ENCODE assay signal across 8 cellular contexts in the genomic region with DNA sequence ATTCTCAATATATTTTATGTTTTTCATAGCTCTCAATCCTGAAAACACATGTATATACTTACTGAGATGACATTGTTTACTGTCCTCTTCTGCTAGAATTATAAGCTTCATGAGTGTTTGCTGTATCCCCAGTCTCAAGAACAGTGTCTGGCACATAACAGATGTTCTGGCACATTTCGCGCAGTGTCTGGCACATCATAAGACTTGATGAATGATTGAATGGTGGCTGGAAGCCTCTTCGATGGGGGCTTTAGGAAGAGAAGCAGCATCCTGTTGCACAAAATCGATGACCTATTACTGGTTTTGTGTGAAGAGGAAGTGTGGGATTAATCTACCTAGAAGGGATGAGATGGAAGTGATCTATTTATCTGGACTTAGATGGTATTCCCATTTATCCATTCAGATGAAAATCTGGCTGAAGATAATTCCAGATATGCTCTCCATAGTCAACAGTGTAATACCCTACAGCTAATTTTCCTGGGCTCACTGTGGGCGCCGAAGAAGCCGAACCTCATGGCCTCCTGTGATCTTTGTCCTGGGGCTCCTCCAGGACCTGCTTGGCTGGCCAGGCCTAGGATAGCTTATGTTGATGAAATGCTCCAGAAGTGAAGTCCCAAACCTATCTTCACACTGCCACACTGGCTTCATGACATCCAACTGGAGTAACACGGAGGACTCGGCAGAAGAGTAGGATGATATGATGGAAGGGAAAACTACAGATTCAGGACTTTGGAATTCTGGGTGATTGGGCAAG. TPM values are rescaled to one million over a fixed set of nuclear protein-coding genes. Genes with fewer than 3 reads are reported as not detected.
DNase-seq lines count a peak whose midpoint lies in the region; ATAC-seq and TF ChIP-seq lines count a peak whose summit lies in the region.

No MANE protein-coding gene starts in this region.

- no peak overlapping the region for H3K4me2 ChIP-seq in hepatocyte

- CTCF ChIA-PET in Panc1 (lab: Charles Lee): interaction anchor here (0.7 to 2.0 kb wide), 11 partner anchors 9 to 360 kb away, joined by 3 to 25 read pairs (median 4); no protein-coding TSS in a partner anchor

- WGBS in hepatocyte (ENCODE audit: low lambda C conversion rate, missing lambda C conversion rate): 86% methylated on average over 9 of the region's 9 CpGs

- H2AFZ ChIP-seq in hepatocyte: peak overlapping the region; percentile 59

- no peaks in the 10 kb centered on the region for H4K20me1 ChIP-seq in hepatocyte (ENCODE audit: insufficient read depth, poor library complexity, severe bottlenecking)

- H3K4me3 ChIP-seq in Panc1 (ENCODE audit: low read depth in 2 of 2, low read length in 2 of 2) (no peak overlapping the region), hepatocyte (no peak overlapping the region)

- no peaks in the 10 kb centered on the region for H3K4me1 ChIP-seq in Panc1 (ENCODE audit: control insufficient read depth, insufficient read depth, low read length)
- no peaks in the 10 kb centered on the region for H3K4me1 ChIP-seq in hepatocyte (ENCODE audit: insufficient read depth)

- H3K27me3 ChIP-seq in Panc1 (ENCODE audit: control insufficient read depth, insufficient read depth, low read length) (no peaks in the 10 kb centered on the region; the same call in 1 of the 2 replicates), hepatocyte (peaks cover 10% of the 10 kb centered on the region)

- ATAC-seq in Panc1: peak; percentile 29
- no peak for ATAC-seq in stimulated activated naive B cell treated with anti-CD40 and anti-IgM and Interleukin-4, amounts not matched to agents 10 μg/mL and 1 μg/mL and 100 μg/mL, for 72 hours (replicated peaks)

- TF ChIP-seq CTCF in Panc1 (IDR thresholded peaks at IDR 0.05) (no peak), hepatocyte (IDR thresholded peaks at IDR 0.05; ENCODE audit: poor library complexity) (no peak)

- peak overlapping the region; percentile 51 to 67 for H3K4me3 Mint-ChIP-seq in stimulated activated naive B cell treated with anti-CD40 and anti-IgM and Interleukin-4, amounts not matched to agents 10 μg/mL and 1 μg/mL and 100 μg/mL, for 72 hours

- H3K9me2 ChIP-seq in hepatocyte (replicated peaks; ENCODE audit: insufficient read depth): no peaks in the 10 kb centered on the region

- BruUV-seq in Panc1 (replicated peaks; lab: Mats Ljungman, UMichigan): no TSS peak

- intact Hi-C loops in Panc1 (cut with micrococcal nuclease; ENCODE audit: unreplicated experiment): loop anchor here (1.0 to 5.0 kb wide), 2 partner anchors 79 to 363 kb away; no protein-coding TSS in a partner anchor

- peaks cover 23 to 33% of the 10 kb centered on the region in 2 donors for H3K4me1 Mint-ChIP-seq in stimulated activated naive B cell treated with anti-CD40 and anti-IgM and Interleukin-4, amounts not matched to agents 10 μg/mL and 1 μg/mL and 100 μg/mL, for 72 hours

- H3K79me2 ChIP-seq in hepatocyte: no peaks in the 10 kb centered on the region

- peaks cover 0 to 11% of the 10 kb centered on the region in 2 donors for H3K27me3 Mint-ChIP-seq in stimulated activated naive B cell treated with anti-CD40 and anti-IgM and Interleukin-4, amounts not matched to agents 10 μg/mL and 1 μg/mL and 100 μg/mL, for 72 hours

- H3K27ac ChIP-seq in Panc1 (ENCODE audit: low read length) (no peak overlapping the region), hepatocyte (no peak overlapping the region)

- in situ Hi-C loops in Panc1 (cut with HindIII; ENCODE audit: low pct_unique_long_range_greater_than_20kb, low sequenced_read_pairs): no loop called here

- H3K36me3 ChIP-seq in Panc1 (ENCODE audit: control insufficient read depth, insufficient read depth, low read length) (no peaks in the 10 kb centered on the region), hepatocyte (replicated peaks; ENCODE audit: insufficient read depth, low read depth) (no peaks in the 10 kb centered on the region)

- DNase-seq in activated CD8-positive, alpha-beta memory T cell treated with anti-CD3 and anti-CD28 coated beads for 24 hours: peak; percentile 54
- no peak for DNase-seq in activated CD8-positive, alpha-beta memory T cell treated with anti-CD3 and anti-CD28 coated beads, Interleukin-2, amount 50 U/mL, for 4 hours
- no peak for DNase-seq in Panc1 (ENCODE audit: low read depth, low spot score)
- DNase-seq in hepatocyte (ENCODE audit: low spot score): no peak
- DNase-seq in stimulated activated naive B cell treated with anti-CD40 and anti-IgM and Interleukin-4, amounts not matched to agents 10 μg/mL and 1 μg/mL and 100 μg/mL, for 72 hours: no peak
- no peak for DNase-seq in pons (ENCODE audit: low spot score)
- no peak for DNase-seq in NCI-H1436 treated with DMSO at 0.1 percent for 48 hours (lab: John Stamatoyannopoulos, UW)
- DNase-seq in GOT3 (lab: John Stamatoyannopoulos, UW): no peak

- H3K9me3 Mint-ChIP-seq in stimulated activated naive B cell treated with anti-CD40 and anti-IgM and Interleukin-4, amounts not matched to agents 10 μg/mL and 1 μg/mL and 100 μg/mL, for 72 hours: no peaks in the 10 kb centered on the region

- H3K9me3 ChIP-seq in Panc1 (ENCODE audit: control insufficient read depth, insufficient read depth, low read depth, low read length) (no peaks in the 10 kb centered on the region), hepatocyte (ENCODE audit: low read depth) (no peaks in the 10 kb centered on the region)

- no peaks in the 10 kb centered on the region for H3K36me3 Mint-ChIP-seq in stimulated activated naive B cell treated with anti-CD40 and anti-IgM and Interleukin-4, amounts not matched to agents 10 μg/mL and 1 μg/mL and 100 μg/mL, for 72 hours

- no peak overlapping the region for H3K27ac Mint-ChIP-seq in stimulated activated naive B cell treated with anti-CD40 and anti-IgM and Interleukin-4, amounts not matched to agents 10 μg/mL and 1 μg/mL and 100 μg/mL, for 72 hours

- POLR2A ChIA-PET in Panc1 (lab: Charles Lee): no interaction called here

RNA-seq across cellular contexts. Expression of a gene that starts 26.5 kb away (rescaled TPM):
- total RNA-seq in Panc1 (2021; ENCODE audit: unreplicated experiment): 0.15 TPM
- 0.29 TPM for polyA plus RNA-seq in Panc1 (2012; ENCODE audit: insufficient read length)
- total RNA-seq in hepatocyte: 0.90 and 2.4 TPM in 2 replicates
- 1.3 and 2.4 TPM in 2 replicates for polyA plus RNA-seq in hepatocyte
